In the genomic region with DNA sequence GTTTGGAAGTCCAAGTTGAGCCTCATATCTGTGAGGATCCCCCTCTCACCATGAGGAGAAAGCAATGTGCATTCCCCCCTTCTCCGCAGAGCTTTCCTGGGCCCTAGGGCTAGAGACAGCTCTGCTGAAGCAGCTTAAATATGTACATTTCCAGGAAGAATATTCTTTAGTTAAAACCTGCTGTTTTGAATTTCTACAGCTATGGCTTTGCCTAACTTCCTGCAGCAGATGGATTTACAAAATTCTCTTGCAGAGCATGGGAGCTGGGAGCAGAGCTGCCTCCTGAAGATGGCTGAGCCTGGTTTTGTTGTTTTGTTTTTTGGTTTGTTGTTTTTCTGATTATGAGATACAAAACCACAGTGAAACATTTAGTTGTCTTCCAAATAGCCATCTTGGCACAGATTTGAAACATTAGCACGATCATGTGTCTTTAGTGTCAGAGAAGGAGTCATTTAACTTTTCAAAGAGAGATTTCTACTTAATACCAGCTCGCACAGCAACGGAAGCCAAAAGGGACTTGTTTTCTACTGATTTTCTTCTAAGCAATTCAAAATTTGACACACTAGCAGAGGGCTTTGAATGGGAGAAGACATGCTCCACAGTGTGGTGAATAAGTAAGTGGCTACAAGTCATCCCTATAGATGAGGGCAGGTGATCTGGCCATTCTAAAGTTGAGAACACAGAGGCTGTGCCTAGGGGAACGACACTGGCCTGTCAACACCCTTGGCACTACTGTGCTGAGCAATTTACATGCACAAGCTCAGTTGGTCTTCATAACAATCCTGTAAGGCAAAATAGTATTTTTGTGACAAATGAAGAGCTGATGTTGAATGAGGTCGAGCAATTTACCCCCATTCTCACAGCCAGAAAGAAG, we compare ENCODE assay signal across 15 cellular contexts.
DNase-seq lines count a peak whose midpoint lies in the region; ATAC-seq and TF ChIP-seq lines count a peak whose summit lies in the region.
"Had no signal": no experiment of that assay in that cellular context is flagged by ENCODE, and none has a peak within 500 bp of the region (broad histone marks: within the 10 kb centered on the region; RNA-seq: fewer than 3 reads in every experiment).

No MANE protein-coding gene starts in this region.

- WGBS in hepatocyte (ENCODE audit: low lambda C conversion rate, missing lambda C conversion rate): 91% methylated on average over 6 of the region's 6 CpGs

- TF ChIP-seq CTCF in brain (conservative IDR thresholded peaks at IDR 0.05) (no peak), hepatocyte (IDR thresholded peaks at IDR 0.05; ENCODE audit: poor library complexity) (no peak), parathyroid adenoma (IDR thresholded peaks at IDR 0.05) (no peak), PC-3 (conservative IDR thresholded peaks at IDR 0.05; ENCODE audit: low read depth, low read length) (no peak), coronary artery (IDR thresholded peaks at IDR 0.05) (no peak)

- CTCF ChIA-PET in PC-3 (lab: Charles Lee): no interaction called here

- no peak overlapping the region for H3K4me2 ChIP-seq in hepatocyte
- H3K4me2 ChIP-seq in parathyroid adenoma (ENCODE audit: low read length): no peak overlapping the region
- H3K4me2 ChIP-seq in PC-3 (ENCODE audit: low read length): no peak overlapping the region

- H3K4me1 Mint-ChIP-seq in brain: peaks cover 47% of the 10 kb centered on the region

- H3K27me3 Mint-ChIP-seq in brain: no peaks in the 10 kb centered on the region

- peak overlapping the region in 3 of 5 experiments; percentile 62 to 70 (median 62) for H3K27ac Mint-ChIP-seq in brain

- no peaks in the 10 kb centered on the region for H3F3A ChIP-seq in PC-3 (ENCODE audit: low read length, unreplicated experiment)

- H3K27me3 ChIP-seq in hepatocyte (no peaks in the 10 kb centered on the region), parathyroid adenoma (ENCODE audit: control insufficient read depth, insufficient read depth, low read length) (no peaks in the 10 kb centered on the region), PC-3 (ENCODE audit: low read length) (no peaks in the 10 kb centered on the region)

- H3K9me3 ChIP-seq in hepatocyte (ENCODE audit: low read depth) (no peaks in the 10 kb centered on the region), parathyroid adenoma (ENCODE audit: control insufficient read depth, low read length) (no peaks in the 10 kb centered on the region), PC-3 (ENCODE audit: low read length) (no peaks in the 10 kb centered on the region)

- H3K9me3 Mint-ChIP-seq in brain: no peaks in the 10 kb centered on the region
- H3K9me3 Mint-ChIP-seq: CD8-positive, alpha-beta memory T cell had no signal

- H2AFZ ChIP-seq in hepatocyte (no peak overlapping the region), parathyroid adenoma (peak overlapping the region; percentile 30), PC-3 (ENCODE audit: low read length) (no peak overlapping the region)

- H3K36me3 ChIP-seq in hepatocyte (replicated peaks; ENCODE audit: insufficient read depth, low read depth) (no peaks in the 10 kb centered on the region), parathyroid adenoma (ENCODE audit: control insufficient read depth, insufficient read depth, low read length) (no peaks in the 10 kb centered on the region), PC-3 (ENCODE audit: low read depth, low read length) (no peaks in the 10 kb centered on the region)

- H3K9ac ChIP-seq in parathyroid adenoma: no peak overlapping the region
- H3K9ac ChIP-seq in PC-3 (ENCODE audit: low read length): no peak overlapping the region

- H3K4me3 ChIP-seq in hepatocyte: no peak overlapping the region
- H3K4me3 ChIP-seq in parathyroid adenoma (ENCODE audit: low read depth, low read length): no peak overlapping the region
- no peak overlapping the region for H3K4me3 ChIP-seq in PC-3 (ENCODE audit: low read length)
- no peak overlapping the region for H3K4me3 ChIP-seq in coronary artery

- POLR2A ChIA-PET in PC-3 (lab: Charles Lee; ENCODE audit: unreplicated experiment): no interaction called here

- peak; percentile 20 for DNase-seq in EH (ENCODE audit: low read depth)
- no peak for DNase-seq in hepatocyte (ENCODE audit: low spot score)
- no peak for DNase-seq in NCI-H82 (lab: John Stamatoyannopoulos, UW)
- no peak for DNase-seq in PC-3
- no peak for DNase-seq in GM19238 (ENCODE audit: insufficient read length, low spot score)
- no peak for DNase-seq in coronary artery (ENCODE audit: low spot score)
- DNase-seq: ACHN; CD8-positive, alpha-beta memory T cell; EL; HCEC 1CT; NCI-H1436 treated with DMSO at 0.1 percent for 48 hours; NCI-H226 had no signal

- BruUV-seq in PC-3 (replicated peaks; lab: Mats Ljungman, UMichigan): no TSS peak

- H4K20me1 ChIP-seq in hepatocyte (ENCODE audit: insufficient read depth, poor library complexity, severe bottlenecking) (no peaks in the 10 kb centered on the region), PC-3 (ENCODE audit: low read length) (no peaks in the 10 kb centered on the region)

- no peaks in the 10 kb centered on the region for H3K36me3 Mint-ChIP-seq in brain
- H3K36me3 Mint-ChIP-seq: CD8-positive, alpha-beta memory T cell had no signal

- no peak for ATAC-seq in PC-3
- ATAC-seq: Right ventricle myocardium inferior had no signal

- H3K4me1 ChIP-seq in hepatocyte (ENCODE audit: insufficient read depth): peaks cover 29% of the 10 kb centered on the region
- no peaks in the 10 kb centered on the region for H3K4me1 ChIP-seq in parathyroid adenoma
- H3K4me1 ChIP-seq in PC-3 (ENCODE audit: insufficient read depth, low read length): peaks cover 25% of the 10 kb centered on the region

- H3K9me2 ChIP-seq in hepatocyte (replicated peaks; ENCODE audit: insufficient read depth) (no peaks in the 10 kb centered on the region), PC-3 (replicated peaks; ENCODE audit: low read length) (no peaks in the 10 kb centered on the region)

- H3K27ac ChIP-seq in hepatocyte: peak overlapping the region; percentile 32
- H3K27ac ChIP-seq in parathyroid adenoma: no peak overlapping the region
- no peak overlapping the region for H3K27ac ChIP-seq in PC-3 (ENCODE audit: low read length)
- no peak overlapping the region for H3K27ac ChIP-seq in coronary artery

- H3K79me2 ChIP-seq in hepatocyte (no peaks in the 10 kb centered on the region), parathyroid adenoma (no peaks in the 10 kb centered on the region), PC-3 (ENCODE audit: low read length) (no peaks in the 10 kb centered on the region)

- H3K4me3 Mint-ChIP-seq in brain: no peak overlapping the region
- H3K4me3 Mint-ChIP-seq: CD8-positive, alpha-beta memory T cell had no signal

- intact Hi-C loops in PC-3 (cut with micrococcal nuclease): loop anchor here (5.0 kb wide), 1 partner anchor 87 kb away; no protein-coding TSS in a partner anchor
